In the genomic region with DNA sequence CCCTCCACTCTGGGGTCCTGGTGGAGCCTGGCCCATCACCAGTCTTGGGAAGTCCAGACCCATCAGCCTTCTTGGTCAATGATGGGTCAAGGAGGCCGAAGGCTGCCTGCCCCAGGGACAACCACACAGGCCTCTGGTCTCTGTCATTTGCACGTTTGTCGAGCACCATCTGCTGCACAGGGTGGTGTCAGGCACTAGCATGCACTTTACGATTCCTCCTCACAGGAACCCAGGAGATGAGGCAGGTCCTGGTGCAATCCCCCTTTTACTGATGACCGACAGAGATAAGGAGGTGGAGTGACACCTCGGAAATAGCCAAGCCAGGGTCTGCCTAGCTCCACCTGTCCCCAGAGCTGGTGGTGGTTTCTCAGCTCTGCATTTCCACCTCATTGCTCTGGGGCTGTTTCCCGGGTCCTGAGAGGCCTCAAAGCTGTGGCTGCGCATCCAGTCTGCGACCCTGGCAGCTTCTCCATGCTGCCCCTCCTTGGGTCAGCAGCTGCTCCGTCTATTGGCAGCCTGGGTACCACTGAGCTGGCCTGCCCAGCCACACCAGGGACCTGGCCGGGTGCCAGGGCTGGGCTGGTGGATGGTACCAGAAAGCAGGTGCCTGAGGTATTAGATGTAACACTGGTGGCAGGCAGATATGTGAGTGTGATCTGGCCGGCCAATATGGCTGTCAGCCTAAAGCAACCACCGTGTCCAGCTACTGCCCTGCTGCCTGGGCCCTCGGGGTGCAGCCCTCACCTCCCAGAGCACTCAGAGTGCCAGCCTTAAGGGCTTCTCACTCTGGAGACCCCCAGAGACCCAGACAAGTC, we compare ENCODE assay signal across 21 cellular contexts. TPM values are rescaled to one million over a fixed set of nuclear protein-coding genes. Genes with fewer than 3 reads are reported as not detected.
DNase-seq lines count a peak whose midpoint lies in the region; ATAC-seq lines count a peak whose summit lies in the region.
"Had no signal": no experiment of that assay in that cellular context is flagged by ENCODE, and none has a peak within 500 bp of the region (broad histone marks: within the 10 kb centered on the region; RNA-seq: fewer than 3 reads in every experiment).

No MANE protein-coding gene starts in this region.

- in situ Hi-C loops in G401 (cut with HindIII; ENCODE audit: low sequenced_read_pairs), result no loop called here

- DNase-seq in NCI-H1417 (lab: John Stamatoyannopoulos, UW) (peak in 2 of 3 experiments; percentile 19 to 55), NCI-H1417 treated with DMSO at 0.1 percent for 48 hours (lab: John Stamatoyannopoulos, UW) (no peak), G401 (ENCODE audit: low spot score) (peak; percentile 76), cerebellar cortex (ENCODE audit: low spot score) (peak; percentile 62), retina (peak; percentile 55), mucosa of gallbladder (ENCODE audit: low spot score) (no peak)
- no peak for DNase-seq in stimulated activated naive CD8-positive, alpha-beta T cell treated with anti-CD3 and anti-CD28 coated beads, Interleukin-15, Interleukin-2, amounts not matched to agents 100 U/mL and 50 U/mL, for 24 hours
- DNase-seq: activated CD4-positive, alpha-beta T cell treated with anti-CD3 and anti-CD28 coated beads for 48 hours; activated naive CD4-positive, alpha-beta T cell treated with Interleukin-2 at 50 U/mL for 16 hours; activated T-cell treated with anti-CD3 and anti-CD28 coated beads, Interleukin-2, amount 50 U/mL, for 72 hours; EL; kidney; NCI-H1436 treated with DMSO at 0.1 percent for 48 hours; NCI-H2107; NCI-H510A; sigmoid colon; stimulated activated naive CD8-positive, alpha-beta T cell treated with anti-CD3 and anti-CD28 coated beads, Interleukin-15, amount 100 ng/mL, for 72 hours; trophoblast cell had no signal

- ATAC-seq in stimulated activated naive CD8-positive, alpha-beta T cell treated with anti-CD3 and anti-CD28 coated beads, Interleukin-15, Interleukin-2, amounts not matched to agents 100 U/mL and 50 U/mL, for 24 hours, result no peak
- no peak for ATAC-seq in GM21576 (IDR thresholded peaks at IDR 0.05; ENCODE audit: unreplicated experiment)
- ATAC-seq: A549; activated T-cell treated with anti-CD3 and anti-CD28 coated beads, Interleukin-2, amount 50 U/mL, for 72 hours; stimulated activated naive CD8-positive, alpha-beta T cell treated with anti-CD3 and anti-CD28 coated beads, Interleukin-15, amount 100 ng/mL, for 72 hours had no signal

RNA-seq across cellular contexts. Expression of gene MMP15, which starts 10.0 kb away (rescaled TPM):
- total RNA-seq in G401 (2014; rRNA removed; shearing (Covaris generic)), result 3.1 and 3.9 TPM in 2 replicates
- 109 TPM for total RNA-seq in mucosa of gallbladder
- total RNA-seq: B cell had no signal

RNA-seq across cellular contexts. Expression of gene USB1, which starts 34.4 kb away (rescaled TPM):
- total RNA-seq in G401 (2014; rRNA removed; shearing (Covaris generic)), result 11.3 and 27.1 TPM in 2 replicates
- 42.4 TPM for total RNA-seq in mucosa of gallbladder

RNA-seq across cellular contexts. Expression of gene ZNF319, which starts 35.1 kb away (rescaled TPM):
- total RNA-seq in G401 (2014; rRNA removed; shearing (Covaris generic)), result 2.0 and 3.8 TPM in 2 replicates
- total RNA-seq in mucosa of gallbladder, result 12.1 TPM

Comparison
In these comparisons a context has a peak if more than half of its experiments do, and no peak if none do; other contexts are left out.
1. DNase-seq: peak in NCI-H1417 (2 of 3), G401 (single experiment), cerebellar cortex (single experiment) and retina (single experiment); none in NCI-H1417 treated with DMSO at 0.1 percent for 48 hours (single experiment), mucosa of gallbladder (single experiment) and stimulated activated naive CD8-positive, alpha-beta T cell treated with anti-CD3 and anti-CD28 coated beads, Interleukin-15, Interleukin-2, amounts not matched to agents 100 U/mL and 50 U/mL, for 24 hours (single experiment).
2. RNA of gene MMP15, which starts 10.0 kb away (total RNA-seq): 109 TPM in mucosa of gallbladder (single experiment); 3.1 to 3.9 TPM in G401; every median in the first group is over 10 times any median in the second.